In genomic region chr1:66985835-66986234, GRCh38 we compare ENCODE assay signal across 29 cellular contexts.
"Had no signal": no experiment of that assay in that cellular context is flagged by ENCODE, and none has a peak within 500 bp of the region (broad histone marks: within the 10 kb centered on the region; RNA-seq: fewer than 3 reads in every experiment).

No MANE protein-coding gene starts in this region.

- H3K27ac ChIP-seq: adrenal gland, cardiac muscle cell, colonic mucosa, heart right ventricle, hepatocyte, WERI-Rb-1 had no signal

- ATAC-seq: activated CD4-positive, CD25-positive, alpha-beta regulatory T cell treated with anti-CD3 and anti-CD28 coated beads, Interleukin-2, amount 50 U/mL, for 24 hours; activated CD8-positive, alpha-beta T cell treated with anti-CD3 and anti-CD28 coated beads for 36 hours; activated naive CD8-positive, alpha-beta T cell treated with anti-CD3 and anti-CD28 coated beads, Interleukin-2, amount 50 U/mL, for 24 hours; activated T-cell treated with anti-CD3 and anti-CD28 coated beads, Interleukin-2, amount 50 U/mL, for 4 hours; activated T-helper 17 cell treated with anti-CD3 and anti-CD28 coated beads, Interleukin-2, amount 50 U/mL, for 72 hours; body of pancreas; esophagus mucosa; heart right ventricle had no signal

- H3K9me3 ChIP-seq: adrenal gland, body of pancreas, colonic mucosa, heart right ventricle had no signal

- H3K4me3 ChIP-seq: adrenal gland, body of pancreas, cardiac muscle cell, colonic mucosa, heart right ventricle, hepatocyte had no signal

- DNase-seq: activated B cell treated with CpG ODN at 0.5 μM for 24 hours; activated CD4-positive, alpha-beta T cell treated with anti-CD3 and anti-CD28 coated beads for 48 hours; activated CD4-positive, alpha-beta T cell treated with anti-CD3 and anti-CD28 coated beads, Interleukin-2, amount 50 U/mL, for 1 hour; activated CD4-positive, alpha-beta T cell treated with anti-CD3 and anti-CD28 coated beads, Interleukin-2, amount 50 U/mL, for 48 hours; activated CD8-positive, alpha-beta memory T cell treated with anti-CD3 and anti-CD28 coated beads for 24 hours; activated CD8-positive, alpha-beta T cell treated with anti-CD3 and anti-CD28 coated beads for 36 hours; activated effector memory CD4-positive, alpha-beta T cell treated with Interleukin-2 at 50 U/mL for 16 hours; activated gamma-delta T cell treated with Interleukin-2 at 50 U/mL for 16 hours; activated naive CD4-positive, alpha-beta T cell treated with Interleukin-2 at 50 U/mL for 16 hours; activated naive CD8-positive, alpha-beta T cell treated with anti-CD3 and anti-CD28 coated beads for 36 hours; activated naive CD8-positive, alpha-beta T cell treated with anti-CD3 and anti-CD28 coated beads, Interleukin-2, amount 50 U/mL, for 24 hours; activated T-cell treated with anti-CD3 and anti-CD28 coated beads, Interleukin-2, amount 50 U/mL, for 4 hours; adrenal gland; amygdala; aorta; body of pancreas; central memory CD4-positive, alpha-beta T cell; cerebellar nuclear complex; colonic mucosa; effector CD8-positive, alpha-beta T cell; foreskin fibroblast; heart right ventricle; T1000; WERI-Rb-1 had no signal

- H3K27me3 ChIP-seq: adrenal gland, body of pancreas, cardiac muscle cell, colonic mucosa, heart right ventricle, hepatocyte had no signal
